In the genomic region with DNA sequence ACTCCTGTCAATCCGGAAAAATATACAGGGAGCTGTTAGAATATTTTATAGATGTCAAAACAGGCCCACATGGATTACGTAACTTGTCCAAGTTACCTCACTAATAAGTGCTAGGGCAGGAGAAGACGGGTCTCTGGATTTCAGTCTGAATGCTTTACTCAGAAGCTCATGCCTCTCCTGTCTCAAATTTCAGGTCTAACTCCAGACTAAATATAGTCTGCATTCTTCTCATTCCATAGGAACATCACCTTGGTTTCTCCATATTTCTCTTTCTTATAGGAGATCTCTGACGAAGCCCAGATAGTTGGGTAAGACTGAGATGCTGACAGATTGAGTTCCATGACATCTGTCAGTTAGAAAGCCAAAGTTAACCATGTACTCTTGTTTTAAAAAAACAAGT, we compare ENCODE assay signal across 16 cellular contexts.
A peak's percentile ranks its signal among the peaks of the same experiment; 100 is the strongest.
DNase-seq lines count a peak whose midpoint lies in the region; ATAC-seq, FAIRE-seq and TF ChIP-seq lines count a peak whose summit lies in the region.
"Had no signal": no experiment of that assay in that cellular context is flagged by ENCODE, and none has a peak within 500 bp of the region (broad histone marks: within the 10 kb centered on the region; RNA-seq: fewer than 3 reads in every experiment).

No MANE protein-coding gene starts in this region.

- peak; percentile 56 to 66; a peak in 5 of 6 replicates for ATAC-seq in A549
- no peak for ATAC-seq in GM18498 (IDR thresholded peaks at IDR 0.05; ENCODE audit: unreplicated experiment)
- no peak for ATAC-seq in HG03108 (IDR thresholded peaks at IDR 0.05; ENCODE audit: unreplicated experiment)
- ATAC-seq: activated CD8-positive, alpha-beta T cell treated with anti-CD3 and anti-CD28 coated beads, Interleukin-2, amount 10 ng/mL, durations not matched to agents 7 days and 5 days had no signal

- H4K20me1 ChIP-seq in keratinocyte (ENCODE audit: control insufficient read depth, extremely low read depth, insufficient read depth, low read length): no peaks in the 10 kb centered on the region

- FAIRE-seq in A549 (lab: Jason Lieb, UNC) (peak; percentile 54), HTR-8/SVneo (lab: Jason Lieb, UNC) (no peak), keratinocyte (lab: Jason Lieb, UNC) (peak; percentile 43)

- CTCF ChIA-PET in A549 (lab: Yijun Ruan, JAX): interaction anchor here (1.0 kb wide), 1 partner anchor 17 kb away, joined by 3 read pairs; no protein-coding TSS in a partner anchor

- H3K9me3 ChIP-seq in A549 (no peaks in the 10 kb centered on the region), keratinocyte (ENCODE audit: control insufficient read depth, low read depth, low read length) (no peaks in the 10 kb centered on the region)
- H3K9me3 ChIP-seq: left ventricle myocardium inferior, neutrophil had no signal

- H3K27ac ChIP-seq in A549 (no peak overlapping the region), keratinocyte (ENCODE audit: control insufficient read depth, insufficient read depth, low read length) (no peak overlapping the region)
- H3K27ac ChIP-seq: coronary artery, left ventricle myocardium inferior, neutrophil had no signal

- no peak overlapping the region for H2AFZ ChIP-seq in keratinocyte (ENCODE audit: control insufficient read depth, low read length)

- no peak overlapping the region for H3K9ac ChIP-seq in keratinocyte (ENCODE audit: control insufficient read depth, extremely low read depth, insufficient read depth, low read length)

- H3K79me2 ChIP-seq in keratinocyte (ENCODE audit: control insufficient read depth, insufficient read depth, low read length): no peaks in the 10 kb centered on the region

- TF ChIP-seq EP300 in A549 (IDR thresholded peaks at IDR 0.05): no peak

- 55% methylated on average over 4 of the region's 4 CpGs for WGBS in A549 (ENCODE audit: missing lambda C conversion rate)

- H3K4me1 ChIP-seq in A549: peaks cover 10% of the 10 kb centered on the region; the same call in 2 of the 3 replicates
- peaks cover 5% of the 10 kb centered on the region for H3K4me1 ChIP-seq in keratinocyte (ENCODE audit: control insufficient read depth, extremely low read depth, insufficient read depth, low read length)

- no peak for TF ChIP-seq CTCF in A549 (IDR thresholded peaks at IDR 0.05)
- no peak for TF ChIP-seq CTCF in keratinocyte (optimal IDR thresholded peaks at IDR 0.05 in 1 of 3, IDR thresholded peaks at IDR 0.05 in 1 of 3, conservative IDR thresholded peaks at IDR 0.05 in 1 of 3; ENCODE audit: extremely low read depth in 1 of 3, insufficient read depth in 2 of 3, low read length in 3 of 3)

- no peaks in the 10 kb centered on the region for H3K36me3 ChIP-seq in keratinocyte (ENCODE audit: control insufficient read depth in 2 of 2, extremely low read depth in 1 of 2, insufficient read depth in 2 of 2, low read length in 2 of 2)
- H3K36me3 ChIP-seq: left ventricle myocardium inferior, neutrophil had no signal

- no peaks in the 10 kb centered on the region for H3K9me1 ChIP-seq in keratinocyte (ENCODE audit: control insufficient read depth, extremely low read depth, insufficient read depth, low read length)

- dilution Hi-C loops in keratinocyte (cut with MboI; ENCODE audit: extremely low pct_ligation_motif_present, low sequenced_read_pairs): no loop called here

- H3K4me3 ChIP-seq in A549: no peak overlapping the region
- H3K4me3 ChIP-seq in keratinocyte (ENCODE audit: control insufficient read depth in 2 of 3, extremely low read depth in 1 of 3, insufficient read depth in 2 of 3, low read depth in 1 of 3, low read length in 3 of 3): no peak overlapping the region
- H3K4me3 ChIP-seq: coronary artery, left ventricle myocardium inferior had no signal

- POLR2A ChIA-PET in A549 (lab: Yijun Ruan, JAX): interaction anchor here (0.6 kb wide), 1 partner anchor 8 kb away, joined by 3 read pairs; no protein-coding TSS in a partner anchor

- no peaks in the 10 kb centered on the region for H3K27me3 ChIP-seq in keratinocyte (ENCODE audit: control insufficient read depth, extremely low read depth, insufficient read depth, low read length)
- H3K27me3 ChIP-seq: neutrophil had no signal

- TF ChIP-seq RAD21 in A549 (conservative IDR thresholded peaks at IDR 0.05 in 1 of 2, IDR thresholded peaks at IDR 0.05 in 1 of 2): no peak

- H3K4me2 ChIP-seq in A549 (peak overlapping the region; percentile 38), keratinocyte (ENCODE audit: control insufficient read depth, extremely low read depth, insufficient read depth, low read depth, low read length) (peak overlapping the region; percentile 37)

- DNase-seq in A549 (ENCODE audit: low read depth in 1 of 2, low spot score in 1 of 2) (peak; percentile 28 to 34), HTR-8/SVneo (ENCODE audit: insufficient read length, low spot score) (peak; percentile 75), astrocyte of the hippocampus (ENCODE audit: low read depth, low spot score) (peak; percentile 71), keratinocyte (ENCODE audit: low read depth, low spot score) (peak; percentile 40), SW480 (ENCODE audit: low spot score) (no peak), NCI-H526 treated with DMSO at 0.1 percent for 48 hours (lab: John Stamatoyannopoulos, UW) (no peak)
- DNase-seq: activated CD8-positive, alpha-beta T cell treated with anti-CD3 and anti-CD28 coated beads, Interleukin-2, amount 10 ng/mL, durations not matched to agents 7 days and 5 days; activated naive CD4-positive, alpha-beta T cell; DMS79; KBM-7; left ventricle myocardium inferior; NCI-H2107 had no signal

- TF ChIP-seq POLR2A in A549 (IDR thresholded peaks at IDR 0.05; ENCODE audit: low read length): no peak

TF ChIP-seq in A549, 52 proteins besides CTCF, POLR2A, EP300 and RAD21:
- TF ChIP-seq CEBPB (IDR thresholded peaks at IDR 0.05) (peak; percentile 55 to 61; a peak in 3 of 4 replicates), CHD2 (IDR thresholded peaks at IDR 0.05; ENCODE audit: low read length, partially characterized antibody) (no peak)
TF ChIP-seq in A549: peak in this region for 1.

Comparison
In these comparisons a context has a peak if more than half of its experiments do, and no peak if none do; other contexts are left out.
1. ATAC-seq: peak in A549 (2 of 2); none in GM18498 (single experiment) and HG03108 (single experiment).
2. DNase-seq: peak in A549 (2 of 2), HTR-8/SVneo (single experiment), astrocyte of the hippocampus (single experiment) and keratinocyte (single experiment); none in SW480 (single experiment) and NCI-H526 treated with DMSO at 0.1 percent for 48 hours (single experiment).